25 cellular contexts compared by ENCODE assay signal in the genomic region with DNA sequence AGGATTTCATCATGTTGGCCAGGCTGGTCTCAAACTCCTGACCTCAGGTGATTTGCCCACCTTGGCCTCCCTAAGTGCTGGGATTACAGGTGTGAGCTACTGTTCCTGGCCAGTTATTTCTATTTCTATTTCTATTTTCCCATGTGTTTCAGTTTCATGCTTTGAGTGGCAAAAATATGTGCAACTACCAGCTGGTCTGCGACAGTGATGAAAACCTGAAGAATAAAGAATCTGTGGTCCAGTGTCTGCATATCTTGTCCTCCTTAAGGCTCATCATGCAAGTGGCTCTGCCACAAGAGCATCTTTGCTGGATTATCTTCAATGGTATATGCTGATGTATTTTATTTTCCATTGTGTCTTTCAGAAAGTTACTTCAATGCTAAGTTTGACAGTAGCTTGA.
"Had no signal": no experiment of that assay in that cellular context is flagged by ENCODE, and none has a peak within 500 bp of the region (broad histone marks: within the 10 kb centered on the region; RNA-seq: fewer than 3 reads in every experiment).

No MANE protein-coding gene starts in this region.

- H3K79me2 ChIP-seq: parathyroid adenoma had no signal

- DNase-seq: natural killer cell; occipital lobe; ovary; posterior cingulate gyrus; psoas muscle; right cardiac atrium; right lobe of liver; sigmoid colon; small intestine; stimulated activated CD4-positive, alpha-beta T cell treated with anti-CD3 and anti-CD28 coated beads, Interleukin-15, amount 100 ng/mL, for 24 hours; stimulated activated CD4-positive, alpha-beta T cell treated with anti-CD3 and anti-CD28 coated beads, Interleukin-2, amount 100 ng/mL, for 24 hours; stimulated activated CD4-positive, alpha-beta T cell treated with anti-CD3 and anti-CD28 coated beads, Interleukin-2, amount 100 ng/mL, for 48 hours; stimulated activated CD4-positive, alpha-beta T cell treated with anti-CD3 and anti-CD28 coated beads, Interleukin-4, amount 100 ng/mL, for 24 hours; stimulated activated naive B cell treated with anti-CD40 and anti-IgM and Interleukin-4, amounts not matched to agents 10 μg/mL and 1 μg/mL and 100 μg/mL, for 72 hours; stimulated activated naive CD4-positive, alpha-beta T cell treated with Interleukin-2 at 50 U/mL for 16 hours; stomach; thyroid gland; trophoblast cell; upper lobe of left lung had no signal

- H3K4me1 ChIP-seq: neural progenitor cell, parathyroid adenoma, psoas muscle, right lobe of liver had no signal

- H3K9ac ChIP-seq: neural progenitor cell, parathyroid adenoma had no signal

- ATAC-seq: natural killer cell; psoas muscle; right cardiac atrium; right lobe of liver; stimulated activated effector memory CD8-positive, alpha-beta T cell treated with anti-CD3 and anti-CD28 coated beads, Interleukin-12 subunit alpha, Interleukin-12 subunit beta, amount 100 ng/mL, for 72 hours; stimulated activated naive B cell treated with anti-CD40 and anti-IgM and Interleukin-4, amounts not matched to agents 10 μg/mL and 1 μg/mL and 100 μg/mL, for 72 hours had no signal

- H3K27me3 ChIP-seq: neural progenitor cell, ovary, right lobe of liver, sigmoid colon, stomach, thyroid gland, tibial nerve, upper lobe of left lung had no signal

- H3K9me3 ChIP-seq: ovary, psoas muscle, right lobe of liver, sigmoid colon, stomach, thoracic aorta, thyroid gland, tibial nerve, upper lobe of left lung had no signal

- FAIRE-seq: small intestine, urothelium cell line had no signal

- H3K4me3 ChIP-seq: neural progenitor cell, ovary, psoas muscle, right lobe of liver, sigmoid colon, stomach, thoracic aorta, thyroid gland, tibial nerve, upper lobe of left lung had no signal

- H3K4me2 ChIP-seq: neural progenitor cell had no signal

- H3K27ac ChIP-seq: neural progenitor cell, ovary, parathyroid adenoma, psoas muscle, right lobe of liver, stomach, thoracic aorta, thyroid gland, tibial nerve, upper lobe of left lung had no signal

- H2AFZ ChIP-seq: neural progenitor cell, parathyroid adenoma had no signal

- H3K36me3 ChIP-seq: neural progenitor cell, ovary, right lobe of liver, sigmoid colon, stomach, thoracic aorta, thyroid gland, tibial nerve, upper lobe of left lung had no signal
